Comparison of ENCODE assay signal across 1 cellular context in genomic region chr19:15461694-15462093, GRCh38.
TF ChIP-seq lines count a peak whose summit lies in the region.

No MANE protein-coding gene starts in this region.

TF ChIP-seq in K562, 482 proteins besides CTCF, POLR2A, EP300 and RAD21:
- TF ChIP-seq HLTF (IDR thresholded peaks at IDR 0.05) (no peak), THAP12 (CRISPR knock-in tag; IDR thresholded peaks at IDR 0.05) (no peak), ZNF324 (CRISPR knock-in tag; IDR thresholded peaks at IDR 0.05) (no peak), CXXC5 (CRISPR knock-in tag; IDR thresholded peaks at IDR 0.05) (no peak), CBFA2T2 (conservative IDR thresholded peaks at IDR 0.05) (no peak), ZC3H8 (IDR thresholded peaks at IDR 0.05) (no peak), MNT (conservative IDR thresholded peaks at IDR 0.05) (no peak), ZNF184 (CRISPR knock-in tag; IDR thresholded peaks at IDR 0.05) (no peak), SAP30 (IDR thresholded peaks at IDR 0.05; ENCODE audit: borderline replicate concordance, insufficient read depth, low read depth, low read length, poor library complexity, severe bottlenecking) (no peak), RBM39 (optimal IDR thresholded peaks at IDR 0.05; ENCODE audit: low read depth, low read length) (no peak), ZFP36 (IDR thresholded peaks at IDR 0.05; ENCODE audit: low read depth, low read length, partially characterized antibody) (peak; percentile 77), RBM25 (IDR thresholded peaks at IDR 0.05; ENCODE audit: low read depth, low read length, severe bottlenecking) (peak; percentile 84), ZNF655 (CRISPR knock-in tag; IDR thresholded peaks at IDR 0.05) (no peak)
